ENCODE assay signal across 1 cellular context in the genomic region with DNA sequence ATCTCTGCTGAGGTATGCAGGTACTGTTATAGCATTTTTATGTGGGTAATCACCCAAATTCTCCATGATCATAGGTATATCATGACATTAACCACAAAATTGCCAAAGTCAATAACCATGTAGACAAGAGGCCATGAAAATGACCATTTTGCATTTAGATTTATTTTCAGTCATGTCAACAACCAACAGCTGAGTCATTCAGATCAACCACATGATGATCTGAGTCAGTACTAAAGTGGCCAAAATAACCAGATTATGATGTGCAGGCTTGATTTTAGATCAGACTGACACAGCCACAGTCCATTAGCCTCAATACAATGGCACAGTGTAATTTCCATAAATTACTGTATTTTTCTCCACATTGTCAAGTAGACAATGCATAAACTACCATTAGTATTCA.
TF ChIP-seq lines count a peak whose summit lies in the region.

No MANE protein-coding gene starts in this region.

TF ChIP-seq in GM12878, 131 proteins besides CTCF, POLR2A, EP300 and RAD21 (continued from another document and continues in another):
- TF ChIP-seq, protein P1, sequence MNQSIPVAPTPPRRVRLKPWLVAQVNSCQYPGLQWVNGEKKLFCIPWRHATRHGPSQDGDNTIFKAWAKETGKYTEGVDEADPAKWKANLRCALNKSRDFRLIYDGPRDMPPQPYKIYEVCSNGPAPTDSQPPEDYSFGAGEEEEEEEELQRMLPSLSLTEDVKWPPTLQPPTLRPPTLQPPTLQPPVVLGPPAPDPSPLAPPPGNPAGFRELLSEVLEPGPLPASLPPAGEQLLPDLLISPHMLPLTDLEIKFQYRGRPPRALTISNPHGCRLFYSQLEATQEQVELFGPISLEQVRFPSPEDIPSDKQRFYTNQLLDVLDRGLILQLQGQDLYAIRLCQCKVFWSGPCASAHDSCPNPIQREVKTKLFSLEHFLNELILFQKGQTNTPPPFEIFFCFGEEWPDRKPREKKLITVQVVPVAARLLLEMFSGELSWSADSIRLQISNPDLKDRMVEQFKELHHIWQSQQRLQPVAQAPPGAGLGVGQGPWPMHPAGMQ (IDR thresholded peaks at IDR 0.05; ENCODE audit: borderline replicate concordance): no peak
- TF ChIP-seq HCFC1 (IDR thresholded peaks at IDR 0.05; ENCODE audit: low read length) (no peak), BHLHE40 (IDR thresholded peaks at IDR 0.05; ENCODE audit: borderline replicate concordance in 1 of 2, low read depth in 2 of 2, low read length in 1 of 2) (peak; percentile 37 to 54; a peak in 1 of 4 replicates), JUNB (IDR thresholded peaks at IDR 0.05) (peak; percentile 95), TARDBP (IDR thresholded peaks at IDR 0.05; ENCODE audit: borderline replicate concordance) (no peak), CREM (IDR thresholded peaks at IDR 0.05; ENCODE audit: low read depth) (peak; percentile 83), CEBPB (IDR thresholded peaks at IDR 0.05; ENCODE audit: borderline replicate concordance in 1 of 2, low read depth in 2 of 2, low read length in 2 of 2) (no peak; a peak in 1 of 4 replicates), TCF12 (IDR thresholded peaks at IDR 0.05; ENCODE audit: low read depth, low read length) (no peak), EZH2 (IDR thresholded peaks at IDR 0.05; ENCODE audit: borderline replicate concordance, control insufficient read depth, low read depth, low read length) (no peak), JUND (IDR thresholded peaks at IDR 0.05; ENCODE audit: low read depth, low read length) (peak; percentile 64; the same call in 1 of the 2 replicates), NBN (IDR thresholded peaks at IDR 0.05) (no peak), ZSCAN29 (IDR thresholded peaks at IDR 0.05) (peak; percentile 50; the same call in 1 of the 2 replicates), RCOR1 (conservative IDR thresholded peaks at IDR 0.05; ENCODE audit: low read depth, low read length) (no peak), ZNF274 (IDR thresholded peaks at IDR 0.05; ENCODE audit: insufficient read depth, insufficient read length) (no peak), NFXL1 (IDR thresholded peaks at IDR 0.05; ENCODE audit: borderline replicate concordance) (no peak), RFX5 (IDR thresholded peaks at IDR 0.05; ENCODE audit: low read depth, low read length) (no peak), LARP7 (IDR thresholded peaks at IDR 0.05) (no peak), RELA (IDR thresholded peaks at IDR 0.05; ENCODE audit: borderline replicate concordance, partially characterized antibody) (no peak), PAX8 (IDR thresholded peaks at IDR 0.05) (no peak), SREBF2 (IDR thresholded peaks at IDR 0.05; ENCODE audit: low read length) (no peak), FOXK2 (IDR thresholded peaks at IDR 0.05) (no peak), BRCA1 (IDR thresholded peaks at IDR 0.05; ENCODE audit: low read depth, low read length) (no peak), ESRRA (IDR thresholded peaks at IDR 0.05; ENCODE audit: low read length) (no peak), MYB (IDR thresholded peaks at IDR 0.05; ENCODE audit: borderline replicate concordance, low read depth, low read length) (no peak), CBX3 (IDR thresholded peaks at IDR 0.05; ENCODE audit: borderline replicate concordance, low read depth) (no peak), CHD1 (IDR thresholded peaks at IDR 0.05; ENCODE audit: low read depth, low read length) (no peak), NR2C1 (IDR thresholded peaks at IDR 0.05) (no peak), HDAC6 (IDR thresholded peaks at IDR 0.05; ENCODE audit: unreplicated experiment) (no peak), EGR1 (IDR thresholded peaks at IDR 0.05; ENCODE audit: borderline replicate concordance in 1 of 2, low read depth in 2 of 2, low read length in 2 of 2) (no peak), DPF2 (IDR thresholded peaks at IDR 0.05) (peak; percentile 90), KDM1A (IDR thresholded peaks at IDR 0.05; ENCODE audit: borderline replicate concordance) (no peak), CHD2 (IDR thresholded peaks at IDR 0.05; ENCODE audit: borderline replicate concordance, low read depth, low read length) (no peak), STAT3 (IDR thresholded peaks at IDR 0.05; ENCODE audit: low read depth, low read length) (no peak)
- TF ChIP-seq, protein P2, sequence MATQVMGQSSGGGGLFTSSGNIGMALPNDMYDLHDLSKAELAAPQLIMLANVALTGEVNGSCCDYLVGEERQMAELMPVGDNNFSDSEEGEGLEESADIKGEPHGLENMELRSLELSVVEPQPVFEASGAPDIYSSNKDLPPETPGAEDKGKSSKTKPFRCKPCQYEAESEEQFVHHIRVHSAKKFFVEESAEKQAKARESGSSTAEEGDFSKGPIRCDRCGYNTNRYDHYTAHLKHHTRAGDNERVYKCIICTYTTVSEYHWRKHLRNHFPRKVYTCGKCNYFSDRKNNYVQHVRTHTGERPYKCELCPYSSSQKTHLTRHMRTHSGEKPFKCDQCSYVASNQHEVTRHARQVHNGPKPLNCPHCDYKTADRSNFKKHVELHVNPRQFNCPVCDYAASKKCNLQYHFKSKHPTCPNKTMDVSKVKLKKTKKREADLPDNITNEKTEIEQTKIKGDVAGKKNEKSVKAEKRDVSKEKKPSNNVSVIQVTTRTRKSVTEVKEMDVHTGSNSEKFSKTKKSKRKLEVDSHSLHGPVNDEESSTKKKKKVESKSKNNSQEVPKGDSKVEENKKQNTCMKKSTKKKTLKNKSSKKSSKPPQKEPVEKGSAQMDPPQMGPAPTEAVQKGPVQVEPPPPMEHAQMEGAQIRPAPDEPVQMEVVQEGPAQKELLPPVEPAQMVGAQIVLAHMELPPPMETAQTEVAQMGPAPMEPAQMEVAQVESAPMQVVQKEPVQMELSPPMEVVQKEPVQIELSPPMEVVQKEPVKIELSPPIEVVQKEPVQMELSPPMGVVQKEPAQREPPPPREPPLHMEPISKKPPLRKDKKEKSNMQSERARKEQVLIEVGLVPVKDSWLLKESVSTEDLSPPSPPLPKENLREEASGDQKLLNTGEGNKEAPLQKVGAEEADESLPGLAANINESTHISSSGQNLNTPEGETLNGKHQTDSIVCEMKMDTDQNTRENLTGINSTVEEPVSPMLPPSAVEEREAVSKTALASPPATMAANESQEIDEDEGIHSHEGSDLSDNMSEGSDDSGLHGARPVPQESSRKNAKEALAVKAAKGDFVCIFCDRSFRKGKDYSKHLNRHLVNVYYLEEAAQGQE (IDR thresholded peaks at IDR 0.05; ENCODE audit: low read depth, low read length): no peak
- TF ChIP-seq, protein P3, sequence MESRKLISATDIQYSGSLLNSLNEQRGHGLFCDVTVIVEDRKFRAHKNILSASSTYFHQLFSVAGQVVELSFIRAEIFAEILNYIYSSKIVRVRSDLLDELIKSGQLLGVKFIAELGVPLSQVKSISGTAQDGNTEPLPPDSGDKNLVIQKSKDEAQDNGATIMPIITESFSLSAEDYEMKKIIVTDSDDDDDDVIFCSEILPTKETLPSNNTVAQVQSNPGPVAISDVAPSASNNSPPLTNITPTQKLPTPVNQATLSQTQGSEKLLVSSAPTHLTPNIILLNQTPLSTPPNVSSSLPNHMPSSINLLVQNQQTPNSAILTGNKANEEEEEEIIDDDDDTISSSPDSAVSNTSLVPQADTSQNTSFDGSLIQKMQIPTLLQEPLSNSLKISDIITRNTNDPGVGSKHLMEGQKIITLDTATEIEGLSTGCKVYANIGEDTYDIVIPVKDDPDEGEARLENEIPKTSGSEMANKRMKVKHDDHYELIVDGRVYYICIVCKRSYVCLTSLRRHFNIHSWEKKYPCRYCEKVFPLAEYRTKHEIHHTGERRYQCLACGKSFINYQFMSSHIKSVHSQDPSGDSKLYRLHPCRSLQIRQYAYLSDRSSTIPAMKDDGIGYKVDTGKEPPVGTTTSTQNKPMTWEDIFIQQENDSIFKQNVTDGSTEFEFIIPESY (IDR thresholded peaks at IDR 0.05): no peak
- TF ChIP-seq, protein P4, sequence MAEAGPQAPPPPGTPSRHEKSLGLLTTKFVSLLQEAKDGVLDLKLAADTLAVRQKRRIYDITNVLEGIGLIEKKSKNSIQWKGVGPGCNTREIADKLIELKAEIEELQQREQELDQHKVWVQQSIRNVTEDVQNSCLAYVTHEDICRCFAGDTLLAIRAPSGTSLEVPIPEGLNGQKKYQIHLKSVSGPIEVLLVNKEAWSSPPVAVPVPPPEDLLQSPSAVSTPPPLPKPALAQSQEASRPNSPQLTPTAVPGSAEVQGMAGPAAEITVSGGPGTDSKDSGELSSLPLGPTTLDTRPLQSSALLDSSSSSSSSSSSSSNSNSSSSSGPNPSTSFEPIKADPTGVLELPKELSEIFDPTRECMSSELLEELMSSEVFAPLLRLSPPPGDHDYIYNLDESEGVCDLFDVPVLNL (IDR thresholded peaks at IDR 0.05; ENCODE audit: low read depth, low read length): no peak
- TF ChIP-seq, protein P5, sequence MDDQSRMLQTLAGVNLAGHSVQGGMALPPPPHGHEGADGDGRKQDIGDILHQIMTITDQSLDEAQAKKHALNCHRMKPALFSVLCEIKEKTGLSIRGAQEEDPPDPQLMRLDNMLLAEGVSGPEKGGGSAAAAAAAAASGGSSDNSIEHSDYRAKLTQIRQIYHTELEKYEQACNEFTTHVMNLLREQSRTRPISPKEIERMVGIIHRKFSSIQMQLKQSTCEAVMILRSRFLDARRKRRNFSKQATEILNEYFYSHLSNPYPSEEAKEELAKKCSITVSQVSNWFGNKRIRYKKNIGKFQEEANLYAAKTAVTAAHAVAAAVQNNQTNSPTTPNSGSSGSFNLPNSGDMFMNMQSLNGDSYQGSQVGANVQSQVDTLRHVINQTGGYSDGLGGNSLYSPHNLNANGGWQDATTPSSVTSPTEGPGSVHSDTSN (IDR thresholded peaks at IDR 0.05; ENCODE audit: insufficient replicate concordance, low read depth, low read length): no peak
- TF ChIP-seq, protein P6, sequence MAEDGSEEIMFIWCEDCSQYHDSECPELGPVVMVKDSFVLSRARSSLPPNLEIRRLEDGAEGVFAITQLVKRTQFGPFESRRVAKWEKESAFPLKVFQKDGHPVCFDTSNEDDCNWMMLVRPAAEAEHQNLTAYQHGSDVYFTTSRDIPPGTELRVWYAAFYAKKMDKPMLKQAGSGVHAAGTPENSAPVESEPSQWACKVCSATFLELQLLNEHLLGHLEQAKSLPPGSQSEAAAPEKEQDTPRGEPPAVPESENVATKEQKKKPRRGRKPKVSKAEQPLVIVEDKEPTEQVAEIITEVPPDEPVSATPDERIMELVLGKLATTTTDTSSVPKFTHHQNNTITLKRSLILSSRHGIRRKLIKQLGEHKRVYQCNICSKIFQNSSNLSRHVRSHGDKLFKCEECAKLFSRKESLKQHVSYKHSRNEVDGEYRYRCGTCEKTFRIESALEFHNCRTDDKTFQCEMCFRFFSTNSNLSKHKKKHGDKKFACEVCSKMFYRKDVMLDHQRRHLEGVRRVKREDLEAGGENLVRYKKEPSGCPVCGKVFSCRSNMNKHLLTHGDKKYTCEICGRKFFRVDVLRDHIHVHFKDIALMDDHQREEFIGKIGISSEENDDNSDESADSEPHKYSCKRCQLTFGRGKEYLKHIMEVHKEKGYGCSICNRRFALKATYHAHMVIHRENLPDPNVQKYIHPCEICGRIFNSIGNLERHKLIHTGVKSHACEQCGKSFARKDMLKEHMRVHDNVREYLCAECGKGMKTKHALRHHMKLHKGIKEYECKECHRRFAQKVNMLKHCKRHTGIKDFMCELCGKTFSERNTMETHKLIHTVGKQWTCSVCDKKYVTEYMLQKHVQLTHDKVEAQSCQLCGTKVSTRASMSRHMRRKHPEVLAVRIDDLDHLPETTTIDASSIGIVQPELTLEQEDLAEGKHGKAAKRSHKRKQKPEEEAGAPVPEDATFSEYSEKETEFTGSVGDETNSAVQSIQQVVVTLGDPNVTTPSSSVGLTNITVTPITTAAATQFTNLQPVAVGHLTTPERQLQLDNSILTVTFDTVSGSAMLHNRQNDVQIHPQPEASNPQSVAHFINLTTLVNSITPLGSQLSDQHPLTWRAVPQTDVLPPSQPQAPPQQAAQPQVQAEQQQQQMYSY (CRISPR knock-in tag; IDR thresholded peaks at IDR 0.05): no peak
- TF ChIP-seq, protein P7, sequence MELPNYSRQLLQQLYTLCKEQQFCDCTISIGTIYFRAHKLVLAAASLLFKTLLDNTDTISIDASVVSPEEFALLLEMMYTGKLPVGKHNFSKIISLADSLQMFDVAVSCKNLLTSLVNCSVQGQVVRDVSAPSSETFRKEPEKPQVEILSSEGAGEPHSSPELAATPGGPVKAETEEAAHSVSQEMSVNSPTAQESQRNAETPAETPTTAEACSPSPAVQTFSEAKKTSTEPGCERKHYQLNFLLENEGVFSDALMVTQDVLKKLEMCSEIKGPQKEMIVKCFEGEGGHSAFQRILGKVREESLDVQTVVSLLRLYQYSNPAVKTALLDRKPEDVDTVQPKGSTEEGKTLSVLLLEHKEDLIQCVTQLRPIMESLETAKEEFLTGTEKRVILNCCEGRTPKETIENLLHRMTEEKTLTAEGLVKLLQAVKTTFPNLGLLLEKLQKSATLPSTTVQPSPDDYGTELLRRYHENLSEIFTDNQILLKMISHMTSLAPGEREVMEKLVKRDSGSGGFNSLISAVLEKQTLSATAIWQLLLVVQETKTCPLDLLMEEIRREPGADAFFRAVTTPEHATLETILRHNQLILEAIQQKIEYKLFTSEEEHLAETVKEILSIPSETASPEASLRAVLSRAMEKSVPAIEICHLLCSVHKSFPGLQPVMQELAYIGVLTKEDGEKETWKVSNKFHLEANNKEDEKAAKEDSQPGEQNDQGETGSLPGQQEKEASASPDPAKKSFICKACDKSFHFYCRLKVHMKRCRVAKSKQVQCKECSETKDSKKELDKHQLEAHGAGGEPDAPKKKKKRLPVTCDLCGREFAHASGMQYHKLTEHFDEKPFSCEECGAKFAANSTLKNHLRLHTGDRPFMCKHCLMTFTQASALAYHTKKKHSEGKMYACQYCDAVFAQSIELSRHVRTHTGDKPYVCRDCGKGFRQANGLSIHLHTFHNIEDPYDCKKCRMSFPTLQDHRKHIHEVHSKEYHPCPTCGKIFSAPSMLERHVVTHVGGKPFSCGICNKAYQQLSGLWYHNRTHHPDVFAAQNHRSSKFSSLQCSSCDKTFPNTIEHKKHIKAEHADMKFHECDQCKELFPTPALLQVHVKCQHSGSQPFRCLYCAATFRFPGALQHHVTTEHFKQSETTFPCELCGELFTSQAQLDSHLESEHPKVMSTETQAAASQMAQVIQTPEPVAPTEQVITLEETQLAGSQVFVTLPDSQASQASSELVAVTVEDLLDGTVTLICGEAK (IDR thresholded peaks at IDR 0.05; ENCODE audit: borderline replicate concordance): no peak
- TF ChIP-seq, protein P8, sequence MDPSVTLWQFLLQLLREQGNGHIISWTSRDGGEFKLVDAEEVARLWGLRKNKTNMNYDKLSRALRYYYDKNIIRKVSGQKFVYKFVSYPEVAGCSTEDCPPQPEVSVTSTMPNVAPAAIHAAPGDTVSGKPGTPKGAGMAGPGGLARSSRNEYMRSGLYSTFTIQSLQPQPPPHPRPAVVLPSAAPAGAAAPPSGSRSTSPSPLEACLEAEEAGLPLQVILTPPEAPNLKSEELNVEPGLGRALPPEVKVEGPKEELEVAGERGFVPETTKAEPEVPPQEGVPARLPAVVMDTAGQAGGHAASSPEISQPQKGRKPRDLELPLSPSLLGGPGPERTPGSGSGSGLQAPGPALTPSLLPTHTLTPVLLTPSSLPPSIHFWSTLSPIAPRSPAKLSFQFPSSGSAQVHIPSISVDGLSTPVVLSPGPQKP (IDR thresholded peaks at IDR 0.05; ENCODE audit: low read depth, low read length): no peak
- TF ChIP-seq, protein P9, sequence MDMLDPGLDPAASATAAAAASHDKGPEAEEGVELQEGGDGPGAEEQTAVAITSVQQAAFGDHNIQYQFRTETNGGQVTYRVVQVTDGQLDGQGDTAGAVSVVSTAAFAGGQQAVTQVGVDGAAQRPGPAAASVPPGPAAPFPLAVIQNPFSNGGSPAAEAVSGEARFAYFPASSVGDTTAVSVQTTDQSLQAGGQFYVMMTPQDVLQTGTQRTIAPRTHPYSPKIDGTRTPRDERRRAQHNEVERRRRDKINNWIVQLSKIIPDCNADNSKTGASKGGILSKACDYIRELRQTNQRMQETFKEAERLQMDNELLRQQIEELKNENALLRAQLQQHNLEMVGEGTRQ (IDR thresholded peaks at IDR 0.05; ENCODE audit: borderline replicate concordance, low read depth, low read length): no peak
